Comparison of ENCODE assay signal across 8 cellular contexts in the genomic region with DNA sequence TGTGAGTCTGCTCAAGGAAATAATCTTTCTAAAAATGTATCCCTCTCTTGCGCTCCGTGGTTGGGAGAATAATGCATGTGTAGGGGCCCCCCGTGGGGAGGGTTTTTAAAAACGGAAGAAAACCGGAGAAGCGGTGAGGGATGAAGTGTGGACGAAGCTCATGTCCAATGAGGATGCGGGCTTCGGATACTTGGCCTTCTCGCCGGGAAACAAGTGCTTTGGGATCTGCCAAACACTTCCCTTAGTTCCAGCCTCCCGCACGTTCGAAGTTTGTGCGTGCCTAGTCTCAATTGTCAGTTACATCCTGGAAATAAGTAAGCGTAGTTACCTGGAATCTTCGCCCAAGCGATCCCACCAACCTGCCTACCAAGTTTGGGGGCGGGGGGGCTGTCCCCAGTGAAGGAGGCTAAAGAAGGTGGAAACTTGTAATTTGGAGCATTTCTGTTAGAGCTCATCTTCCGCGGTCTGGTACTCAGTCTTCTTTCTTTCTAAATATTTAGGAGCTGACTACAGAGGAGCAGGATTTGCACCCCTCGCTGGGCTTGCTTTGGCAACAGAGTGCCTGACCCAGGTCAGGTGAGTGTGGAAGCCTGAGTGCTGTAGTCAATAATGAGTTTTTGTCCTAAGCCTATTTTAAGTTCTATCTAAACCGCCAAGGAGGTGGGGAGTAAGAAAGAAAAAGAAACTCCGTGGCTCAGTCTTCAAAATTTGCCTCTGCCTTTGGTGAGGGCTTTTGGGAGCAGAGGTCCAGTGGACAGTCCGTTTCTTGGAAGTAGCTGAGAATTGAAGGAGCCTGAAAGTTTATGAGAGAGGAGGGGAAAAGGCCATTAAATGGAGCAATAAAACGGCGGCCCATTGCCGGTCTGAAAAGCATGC. TPM values are rescaled to one million over a fixed set of nuclear protein-coding genes. Genes with fewer than 3 reads are reported as not detected.
DNase-seq lines count a peak whose midpoint lies in the region; ATAC-seq, FAIRE-seq and TF ChIP-seq lines count a peak whose summit lies in the region.

No MANE protein-coding gene starts in this region.

- no peaks in the 10 kb centered on the region for H3F3A ChIP-seq in GM23248 (ENCODE audit: insufficient read depth)

- H3K4me1 ChIP-seq in A549, result peaks cover 9% of the 10 kb centered on the region; the same call in 1 of the 3 replicates
- H3K4me1 ChIP-seq in GM23248 (ENCODE audit: insufficient read depth), result peaks cover 4% of the 10 kb centered on the region

- TF ChIP-seq POLR2A in A549 (IDR thresholded peaks at IDR 0.05; ENCODE audit: low read length), result no peak

- H3K9ac ChIP-seq in GM23248, result peak overlapping the region; percentile 85

- H2AFZ ChIP-seq in GM23248, result peak overlapping the region; percentile 94

- POLR2A ChIA-PET in A549 (lab: Yijun Ruan, JAX), result interaction anchor here (0.8 to 3.2 kb wide), 10 partner anchors 10 to 693 kb away, joined by 3 to 52 read pairs (median 6); partner anchors contain the start of genes BHLHE40, EDEM1 and SUMF1

- H3K27ac Mint-ChIP-seq in endothelial cell (ENCODE audit: unreplicated experiment), result peak overlapping the region; percentile 44

- in situ Hi-C loops in GM23248 (cut with MboI), result no loop called here

- H3K79me2 ChIP-seq in GM23248 (ENCODE audit: insufficient read depth), result no peaks in the 10 kb centered on the region

- H3K27me3 Mint-ChIP-seq in endothelial cell (ENCODE audit: unreplicated experiment), result peaks cover 5% of the 10 kb centered on the region

- peak overlapping the region; percentile 71 for H3K4me3 ChIP-seq in A549
- H3K4me3 ChIP-seq in GM23248, result peak overlapping the region; percentile 87

- peaks cover 3% of the 10 kb centered on the region for H3K36me3 Mint-ChIP-seq in endothelial cell (ENCODE audit: low read depth, unreplicated experiment)

- H3K27me3 ChIP-seq in GM23248 (replicated peaks; ENCODE audit: insufficient read depth), result no peaks in the 10 kb centered on the region

- 64% methylated on average over 28 of the region's 28 CpGs for WGBS in A549 (ENCODE audit: missing lambda C conversion rate)
- 9% methylated on average over 28 of the region's 28 CpGs for WGBS in GM23248 (ENCODE audit: low coverage in 1 of 2, low lambda C conversion rate in 2 of 2, missing lambda C conversion rate in 2 of 2), 2 experiments

- TF ChIP-seq CTCF in A549 (IDR thresholded peaks at IDR 0.05), result no peak
- TF ChIP-seq CTCF in endothelial cell (IDR thresholded peaks at IDR 0.05; ENCODE audit: unreplicated experiment), result no peak

- TF ChIP-seq RAD21 in A549 (conservative IDR thresholded peaks at IDR 0.05 in 1 of 2, IDR thresholded peaks at IDR 0.05 in 1 of 2), result no peak

- H3K9me3 ChIP-seq in A549 (no peaks in the 10 kb centered on the region), GM23248 (ENCODE audit: low read depth) (no peaks in the 10 kb centered on the region)

- H4K20me1 ChIP-seq in GM23248 (ENCODE audit: insufficient read depth), result no peaks in the 10 kb centered on the region

- TF ChIP-seq EP300 in A549 (IDR thresholded peaks at IDR 0.05), result no peak

- peak in 1 of 2 experiments; percentile 8 for DNase-seq in A549 (ENCODE audit: low read depth in 1 of 2, low spot score in 1 of 2)
- DNase-seq in GM23248, result peak; percentile 59
- DNase-seq in UCSD-AML1 (lab: John Stamatoyannopoulos, UW; ENCODE audit: unreplicated experiment), result peak; percentile 39
- DNase-seq in endothelial cell (ENCODE audit: low spot score), result peak; percentile 47
- DNase-seq in myocyte (ENCODE audit: low read depth), result peak; percentile 30
- DNase-seq in T1000 (lab: John Stamatoyannopoulos, UW), result no peak

- H3K9me3 Mint-ChIP-seq in endothelial cell (ENCODE audit: unreplicated experiment), result no peaks in the 10 kb centered on the region

- H3K4me3 Mint-ChIP-seq in endothelial cell (ENCODE audit: unreplicated experiment), result peak overlapping the region; percentile 94

- H3K27ac ChIP-seq in A549 (peak overlapping the region; percentile 73 to 90; a peak in 5 of 6 replicates), GM23248 (no peak overlapping the region)

- no peak for FAIRE-seq in A549 (lab: Jason Lieb, UNC)

- peak overlapping the region; percentile 83 for H3K4me2 ChIP-seq in A549
- H3K4me2 ChIP-seq in GM23248 (ENCODE audit: unreplicated experiment), result peak overlapping the region; percentile 88

- H3K36me3 ChIP-seq in GM23248 (ENCODE audit: low read depth), result no peaks in the 10 kb centered on the region

- no peak for ATAC-seq in A549
- no peak for ATAC-seq in HG02870 (IDR thresholded peaks at IDR 0.05; ENCODE audit: unreplicated experiment)
- no peak for ATAC-seq in GM18519 (IDR thresholded peaks at IDR 0.05; ENCODE audit: low FRiP score, unreplicated experiment)

- peaks cover 29% of the 10 kb centered on the region for H3K4me1 Mint-ChIP-seq in endothelial cell (ENCODE audit: unreplicated experiment)

- no peaks in the 10 kb centered on the region for H3K9me2 ChIP-seq in GM23248 (ENCODE audit: insufficient read depth)

- CTCF ChIA-PET in A549 (lab: Yijun Ruan, JAX), result interaction anchor here (0.6 to 2.6 kb wide), 6 partner anchors 13 to 564 kb away, joined by 3 to 14 read pairs (median 3); no protein-coding TSS in a partner anchor

TF ChIP-seq in A549, 52 proteins besides CTCF, POLR2A, EP300 and RAD21:
- no peak for TF ChIP-seq NR3C1 (IDR thresholded peaks at IDR 0.05)
- TF ChIP-seq CBX2 (IDR thresholded peaks at IDR 0.05; ENCODE audit: borderline replicate concordance, low read depth), result no peak
- TF ChIP-seq CHD2 (IDR thresholded peaks at IDR 0.05; ENCODE audit: low read length, partially characterized antibody), result no peak
- TF ChIP-seq CHD4 (IDR thresholded peaks at IDR 0.05; ENCODE audit: borderline replicate concordance), result no peak
- TF ChIP-seq EHF (CRISPR knock-in tag; IDR thresholded peaks at IDR 0.05), result no peak
TF ChIP-seq in A549: peak in this region for 0.

RNA-seq across cellular contexts. Expression of gene ITPR1, which starts 1.0 kb away (rescaled TPM):
- polyA plus RNA-seq in A549 (2011; rRNA removed) (9.6 and 10.7 TPM in 2 replicates), A549 (2017; fragmentation: RNase III; extraction: RNeasy Plus Mini Kit Qiagen cat#74134 plus additional on column Dnase treatment) (2.8 to 3.8 TPM (median 3.2 TPM) in 3 replicates), GM23248 (2016; fragmentation: Nextera tagmentation; extraction: Ambion mirVana) (1.4 and 2.1 TPM in 2 replicates)
- polyA plus RNA-seq in A549 (2012; cell fraction: cytosol; rRNA removed), result 1.7 and 1.8 TPM in 2 replicates
- 2.6 and 4.8 TPM in 2 replicates for polyA plus RNA-seq in A549 (2012; cell fraction: nucleus; rRNA removed)
- polyA minus RNA-seq in A549 (2011; rRNA and poly(A)+ RNA removed), result 23.0 and 26.8 TPM in 2 replicates
- 2.5 and 6.8 TPM in 2 replicates for total RNA-seq in GM23248 (2014; rRNA removed; shearing (Covaris generic))
- total RNA-seq in endothelial cell (ENCODE audit: unreplicated experiment) (53.1 TPM), myocyte (19.7 and 25.9 TPM in 2 replicates)
- polyA plus RNA-seq in myocyte (2012), result 6.5 TPM

RNA-seq across cellular contexts. Expression of gene SUMF1, which starts 27.1 kb away (rescaled TPM):
- polyA plus RNA-seq in A549 (2011; rRNA removed) (23.4 and 25.4 TPM in 2 replicates), A549 (2017; fragmentation: RNase III; extraction: RNeasy Plus Mini Kit Qiagen cat#74134 plus additional on column Dnase treatment) (19.2 to 20.9 TPM (median 20.9 TPM) in 3 replicates), GM23248 (2016; fragmentation: Nextera tagmentation; extraction: Ambion mirVana) (55.3 and 56.9 TPM in 2 replicates)
- polyA plus RNA-seq in A549 (2012; cell fraction: cytosol; rRNA removed), result 14.4 and 20.2 TPM in 2 replicates
- 17.2 and 25.1 TPM in 2 replicates for polyA plus RNA-seq in A549 (2012; cell fraction: nucleus; rRNA removed)
- 22.8 and 23.1 TPM in 2 replicates for polyA minus RNA-seq in A549 (2011; rRNA and poly(A)+ RNA removed)
- total RNA-seq in GM23248 (2014; rRNA removed; shearing (Covaris generic)), result 79.9 and 88.1 TPM in 2 replicates
- total RNA-seq in endothelial cell (ENCODE audit: unreplicated experiment) (17.5 TPM), myocyte (37.1 and 40.3 TPM in 2 replicates)
- polyA plus RNA-seq in myocyte (2012), result 57.5 TPM
